ENCODE assay signal across 18 cellular contexts in genomic region chr2:134453973-134454372, GRCh38.
"Had no signal": no experiment of that assay in that cellular context is flagged by ENCODE, and none has a peak within 500 bp of the region (broad histone marks: within the 10 kb centered on the region; RNA-seq: fewer than 3 reads in every experiment).

No MANE protein-coding gene starts in this region.

- H3K4me3 ChIP-seq: dorsolateral prefrontal cortex, lower lobe of right lung, spleen, thyroid gland, uterus had no signal

- H3K27me3 Mint-ChIP-seq: activated naive CD8-positive, alpha-beta T cell treated with anti-CD3 and anti-CD28 coated beads for 36 hours; naive thymus-derived CD4-positive, alpha-beta T cell; stimulated activated memory B cell treated with anti-CD40 and anti-IgM and Interleukin-4, amounts not matched to agents 10 μg/mL and 1 μg/mL and 100 μg/mL, for 72 hours had no signal

- ATAC-seq: activated CD4-positive, CD25-positive, alpha-beta regulatory T cell treated with anti-CD3 and anti-CD28 coated beads, Interleukin-2, amount 50 U/mL, for 24 hours; lower lobe of right lung; naive thymus-derived CD4-positive, alpha-beta T cell; SK-N-SH treated with all-trans-retinoic acid at 6 μM for 48 hours; stimulated activated memory B cell treated with anti-CD40 and anti-IgM and Interleukin-4, amounts not matched to agents 10 μg/mL and 1 μg/mL and 100 μg/mL, for 72 hours had no signal

- H3K36me3 Mint-ChIP-seq: activated naive CD8-positive, alpha-beta T cell treated with anti-CD3 and anti-CD28 coated beads for 36 hours had no signal

- H3K27ac Mint-ChIP-seq: activated naive CD8-positive, alpha-beta T cell treated with anti-CD3 and anti-CD28 coated beads for 36 hours; stimulated activated memory B cell treated with anti-CD40 and anti-IgM and Interleukin-4, amounts not matched to agents 10 μg/mL and 1 μg/mL and 100 μg/mL, for 72 hours had no signal

- H3K4me3 Mint-ChIP-seq: activated naive CD8-positive, alpha-beta T cell treated with anti-CD3 and anti-CD28 coated beads for 36 hours; naive thymus-derived CD4-positive, alpha-beta T cell; stimulated activated memory B cell treated with anti-CD40 and anti-IgM and Interleukin-4, amounts not matched to agents 10 μg/mL and 1 μg/mL and 100 μg/mL, for 72 hours had no signal

- H3K4me1 ChIP-seq: uterus had no signal

- H3K36me3 ChIP-seq: thyroid gland, uterus had no signal

- H3K9me3 Mint-ChIP-seq: activated naive CD8-positive, alpha-beta T cell treated with anti-CD3 and anti-CD28 coated beads for 36 hours; naive thymus-derived CD4-positive, alpha-beta T cell; stimulated activated memory B cell treated with anti-CD40 and anti-IgM and Interleukin-4, amounts not matched to agents 10 μg/mL and 1 μg/mL and 100 μg/mL, for 72 hours had no signal

- H3K27ac ChIP-seq: dorsolateral prefrontal cortex, epithelial cell of prostate, lower lobe of right lung, spleen, uterus had no signal

- H3K4me1 Mint-ChIP-seq: activated naive CD8-positive, alpha-beta T cell treated with anti-CD3 and anti-CD28 coated beads for 36 hours had no signal

- H3K27me3 ChIP-seq: dorsolateral prefrontal cortex, spleen, thyroid gland, uterus had no signal

- DNase-seq: activated CD8-positive, alpha-beta memory T cell treated with anti-CD3 and anti-CD28 coated beads for 24 hours; activated naive CD8-positive, alpha-beta T cell treated with anti-CD3 and anti-CD28 coated beads for 36 hours; amniotic stem cell; foreskin fibroblast; hippocampal formation; left cardiac atrium; lower lobe of right lung; naive thymus-derived CD4-positive, alpha-beta T cell; nucleus accumbens; spleen; stimulated activated CD4-positive, alpha-beta T cell treated with anti-CD3 and anti-CD28 coated beads, Interleukin-4, amount 100 ng/mL, for 4 hours; uterus had no signal

- H3K9me3 ChIP-seq: lower lobe of right lung, spleen, thyroid gland, uterus had no signal
